7 cellular contexts compared by ENCODE assay signal in the genomic region with DNA sequence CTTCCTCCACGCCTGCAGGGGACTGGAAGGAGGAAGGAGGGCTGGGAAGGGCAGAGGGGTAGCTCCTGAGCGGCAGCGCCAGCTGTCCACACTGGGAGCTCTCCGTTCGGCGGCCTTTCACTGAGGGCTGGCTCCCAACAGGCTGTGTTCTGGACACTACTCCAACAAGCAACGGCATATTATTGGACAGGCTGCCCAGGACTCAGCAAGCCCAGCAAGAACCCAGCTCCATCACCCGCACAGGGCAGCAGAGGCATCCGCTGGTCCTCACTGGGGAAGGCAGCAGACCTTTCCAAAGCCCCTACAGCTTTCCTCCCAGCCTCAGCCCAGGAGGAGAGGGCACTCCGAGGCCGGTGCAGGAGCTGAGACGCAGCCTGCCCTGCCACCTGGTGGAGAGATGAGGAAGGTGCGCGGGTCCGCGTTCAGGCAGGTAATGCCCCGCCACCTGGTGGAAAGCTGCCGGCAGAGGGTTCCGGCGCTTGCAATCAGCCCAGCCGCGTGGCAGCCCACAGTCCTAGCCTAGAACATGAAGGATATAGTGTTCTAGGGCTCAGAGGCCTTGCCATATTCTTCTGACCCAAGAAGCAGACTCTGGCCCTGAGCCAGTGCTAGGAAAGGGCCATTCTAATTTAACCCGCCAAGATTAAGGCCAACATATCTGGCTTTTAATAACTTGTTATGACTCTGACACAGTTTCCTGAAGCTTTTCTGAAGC.
DNase-seq lines count a peak whose midpoint lies in the region; ATAC-seq, FAIRE-seq and TF ChIP-seq lines count a peak whose summit lies in the region.

No MANE protein-coding gene starts in this region.

- H3K36me3 ChIP-seq in ascending aorta (no peaks in the 10 kb centered on the region), gastrocnemius medialis (no peaks in the 10 kb centered on the region)

- no peaks in the 10 kb centered on the region for H3K27me3 ChIP-seq in ascending aorta
- no peaks in the 10 kb centered on the region for H3K27me3 ChIP-seq in right cardiac atrium (ENCODE audit: control insufficient read depth, insufficient read depth)
- no peaks in the 10 kb centered on the region for H3K27me3 ChIP-seq in gastrocnemius medialis

- intact Hi-C loops in ascending aorta (cut with DNase I), result loop anchor here (1.0 kb wide), 1 partner anchor 181 kb away; no protein-coding TSS in a partner anchor
- intact Hi-C loops in right cardiac atrium (cut with DNase I), result loop anchor here in 3 of 4 donors (2.0 to 5.0 kb wide), 3 partner anchors 106 to 182 kb away; no protein-coding TSS in a partner anchor
- intact Hi-C loops in gastrocnemius medialis (cut with DNase I; ENCODE audit: low total_unique reads), result loop anchor here (1.0 to 5.0 kb wide), 6 partner anchors 17 to 181 kb away; no protein-coding TSS in a partner anchor

- TF ChIP-seq CTCF in ascending aorta (IDR thresholded peaks at IDR 0.05), result peak; percentile 96 to 99 (median 98)
- peak; percentile 99 to 100 (median 100) for TF ChIP-seq CTCF in gastrocnemius medialis (IDR thresholded peaks at IDR 0.05 in 4 of 5, conservative IDR thresholded peaks at IDR 0.05 in 1 of 5)

- peak overlapping the region in 1 of 2 donors; percentile 14 for H3K4me3 ChIP-seq in ascending aorta
- no peak overlapping the region for H3K4me3 ChIP-seq in right cardiac atrium (ENCODE audit: low read length)
- H3K4me3 ChIP-seq in gastrocnemius medialis, result peak overlapping the region in 1 of 4 donors; percentile 17

- FAIRE-seq in GM18507 (lab: Jason Lieb, UNC), result peak; percentile 98

- DNase-seq in GM18507 (ENCODE audit: extremely low spot score, insufficient read length, low read depth) (peak; percentile 79), NCI-H1694 treated with DMSO at 0.1 percent for 48 hours (lab: John Stamatoyannopoulos, UW) (peak; percentile 65), T-helper 2 cell (peak; percentile 60 to 84 (median 73)), ascending aorta (ENCODE audit: low spot score in 2 of 2) (peak; percentile 25 to 90), right cardiac atrium (peak; percentile 82 to 95 (median 94)), gastrocnemius medialis (peak; percentile 86 to 91)

- WGBS in right cardiac atrium, result 23% methylated on average over 23 of the region's 23 CpGs

- peak; percentile 87 for ATAC-seq in HG02870 (IDR thresholded peaks at IDR 0.05; ENCODE audit: unreplicated experiment)
- ATAC-seq in right cardiac atrium, result peak; percentile 94 to 95
- ATAC-seq in gastrocnemius medialis, result peak; percentile 83 to 87

- H3K4me1 ChIP-seq in ascending aorta (peaks cover 0 to 7% of the 10 kb centered on the region in 2 donors), right cardiac atrium (ENCODE audit: control insufficient read depth, insufficient read depth, low read length) (peaks cover 3% of the 10 kb centered on the region), gastrocnemius medialis (peaks cover 36 to 61% of the 10 kb centered on the region in 2 donors)

- in situ Hi-C loops in gastrocnemius medialis (cut with MboI; ENCODE audit: low sequenced_read_pairs in 4 of 4), result loop anchor here in 3 of 4 donors (5.0 to 25.0 kb wide), 4 partner anchors 106 to 181 kb away; a partner anchor contains a TSS

- TF ChIP-seq POLR2A in gastrocnemius medialis (IDR thresholded peaks at IDR 0.05), result no peak

- H3K27ac ChIP-seq in ascending aorta, result no peak overlapping the region
- H3K27ac ChIP-seq in right cardiac atrium (ENCODE audit: low read length), result no peak overlapping the region
- H3K27ac ChIP-seq in gastrocnemius medialis, result peak overlapping the region; percentile 79 to 88 (median 82)

- no peaks in the 10 kb centered on the region for H3K9me3 ChIP-seq in ascending aorta
- no peaks in the 10 kb centered on the region for H3K9me3 ChIP-seq in right cardiac atrium (ENCODE audit: control insufficient read depth, low read length)
- H3K9me3 ChIP-seq in gastrocnemius medialis, result no peaks in the 10 kb centered on the region

Comparison
In these comparisons a context has a peak if more than half of its experiments do, and no peak if none do; other contexts are left out.
1. H3K27ac ChIP-seq: peak in gastrocnemius medialis (4 of 4); none in ascending aorta (0 of 2) and right cardiac atrium (single experiment).
2. Peak in every context shown above with its lines, with median percentiles within 50 percentile points of each other: DNase-seq and ATAC-seq.